Comparison of ENCODE assay signal across 32 cellular contexts in the genomic region with DNA sequence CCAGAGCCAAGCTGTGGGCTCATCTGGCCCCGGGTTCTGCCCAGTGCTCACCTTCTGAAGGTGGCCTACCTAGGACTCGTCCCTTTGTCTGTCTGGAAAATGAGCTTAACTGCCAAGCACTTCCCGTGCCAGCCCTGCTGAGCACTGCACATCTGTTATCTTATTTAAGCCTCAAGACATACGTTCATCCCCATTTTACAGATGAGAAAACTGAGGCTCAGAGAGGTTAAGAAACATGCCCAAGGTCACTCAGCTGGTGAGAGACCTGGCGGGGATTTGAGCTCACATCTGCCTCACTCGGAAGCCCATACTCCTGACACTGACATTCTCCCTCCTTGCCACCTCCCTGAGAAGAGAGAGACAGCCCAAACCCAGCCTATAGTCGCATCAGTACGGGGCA.
"Had no signal": no experiment of that assay in that cellular context is flagged by ENCODE, and none has a peak within 500 bp of the region (broad histone marks: within the 10 kb centered on the region; RNA-seq: fewer than 3 reads in every experiment).

No MANE protein-coding gene starts in this region.

- DNase-seq: activated CD4-positive, alpha-beta T cell treated with anti-CD3 and anti-CD28 coated beads for 36 hours; activated CD4-positive, alpha-beta T cell treated with anti-CD3 and anti-CD28 coated beads, Interleukin-2, amount 10 ng/mL, durations not matched to agents 7 days and 5 days; activated CD4-positive, alpha-beta T cell treated with anti-CD3 and anti-CD28 coated beads, Interleukin-2, amount 50 U/mL, for 48 hours; activated CD8-positive, alpha-beta T cell treated with anti-CD3 and anti-CD28 coated beads, Interleukin-2, amount 10 ng/mL, durations not matched to agents 7 days and 5 days; activated gamma-delta T cell; activated naive CD4-positive, alpha-beta T cell treated with Interleukin-2 at 50 U/mL for 16 hours; activated naive CD8-positive, alpha-beta T cell treated with anti-CD3 and anti-CD28 coated beads, Interleukin-2, amount 10 ng/mL, durations not matched to agents 7 days and 5 days; activated T-cell treated with anti-CD3 and anti-CD28 coated beads, Interleukin-2, amount 50 U/mL, for 24 hours; amygdala; NCI-H1092 treated with DMSO at 0.1 percent for 48 hours; NCI-H1417; NCI-H146; NCI-H187; NCI-H2029 treated with DMSO at 0.1 percent for 48 hours; NCI-H2107; NCI-H2171; NCI-H510A; NCI-H526; NCI-H748 treated with DMSO at 0.1 percent for 48 hours; NK-92 treated with Interleukin-12 subunit alpha and Interleukin-12 subunit beta, amount 100 ng/mL, for 24 hours; PC-9; SIG-M5; T1000 had no signal

- H3K4me1 ChIP-seq: ascending aorta had no signal

- H3K4me1 Mint-ChIP-seq: activated CD4-positive, alpha-beta T cell treated with anti-CD3 and anti-CD28 coated beads for 36 hours; activated CD4-positive, alpha-beta T cell treated with anti-CD3 and anti-CD28 coated beads, Interleukin-2, amount 10 ng/mL, durations not matched to agents 7 days and 5 days; activated naive CD4-positive, alpha-beta T cell treated with anti-CD3 and anti-CD28 coated beads, Interleukin-2, amount 50 U/mL, for 24 hours; activated naive CD8-positive, alpha-beta T cell treated with anti-CD3 and anti-CD28 coated beads, Interleukin-2, amount 10 ng/mL, durations not matched to agents 7 days and 5 days; central memory CD8-positive, alpha-beta T cell had no signal

- FAIRE-seq: RCC 7860 had no signal

- ATAC-seq: activated CD4-positive, alpha-beta T cell treated with anti-CD3 and anti-CD28 coated beads for 36 hours; activated CD4-positive, CD25-positive, alpha-beta regulatory T cell treated with anti-CD3 and anti-CD28 coated beads, Interleukin-2, amount 50 U/mL, for 24 hours; activated CD8-positive, alpha-beta T cell treated with anti-CD3 and anti-CD28 coated beads, Interleukin-2, amount 10 ng/mL, durations not matched to agents 7 days and 5 days; Right ventricle myocardium inferior had no signal

- H3K4me3 ChIP-seq: ascending aorta, cardiac muscle cell, PC-9 had no signal

- H3K36me3 ChIP-seq: ascending aorta, cardiac muscle cell had no signal

- H3K27ac ChIP-seq: ascending aorta, cardiac muscle cell, PC-9, RWPE1 had no signal

- H3K27ac Mint-ChIP-seq: activated CD4-positive, alpha-beta T cell treated with anti-CD3 and anti-CD28 coated beads for 36 hours; activated CD4-positive, alpha-beta T cell treated with anti-CD3 and anti-CD28 coated beads, Interleukin-2, amount 10 ng/mL, durations not matched to agents 7 days and 5 days; activated CD8-positive, alpha-beta T cell treated with anti-CD3 and anti-CD28 coated beads, Interleukin-2, amount 10 ng/mL, durations not matched to agents 7 days and 5 days; activated naive CD4-positive, alpha-beta T cell treated with anti-CD3 and anti-CD28 coated beads, Interleukin-2, amount 50 U/mL, for 24 hours; activated naive CD8-positive, alpha-beta T cell treated with anti-CD3 and anti-CD28 coated beads, Interleukin-2, amount 10 ng/mL, durations not matched to agents 7 days and 5 days; activated T-cell treated with anti-CD3 and anti-CD28 coated beads, Interleukin-2, amount 50 U/mL, for 24 hours; activated T-helper 2 cell treated with anti-CD3 and anti-CD28 coated beads, Interferon-gamma antibody, Interleukin-2, Interleukin-4, amounts not matched to agents 10 μg/mL and 5 μg/mL and 100 μg/mL, durations not matched to agents 14 hours and 24 hours and 36 hours had no signal

- H3K4me3 Mint-ChIP-seq: activated CD4-positive, alpha-beta T cell treated with anti-CD3 and anti-CD28 coated beads for 36 hours; activated CD4-positive, alpha-beta T cell treated with anti-CD3 and anti-CD28 coated beads, Interleukin-2, amount 10 ng/mL, durations not matched to agents 7 days and 5 days; activated CD8-positive, alpha-beta T cell treated with anti-CD3 and anti-CD28 coated beads, Interleukin-2, amount 10 ng/mL, durations not matched to agents 7 days and 5 days; activated naive CD4-positive, alpha-beta T cell treated with anti-CD3 and anti-CD28 coated beads, Interleukin-2, amount 50 U/mL, for 24 hours; activated naive CD8-positive, alpha-beta T cell treated with anti-CD3 and anti-CD28 coated beads, Interleukin-2, amount 10 ng/mL, durations not matched to agents 7 days and 5 days; activated T-cell treated with anti-CD3 and anti-CD28 coated beads, Interleukin-2, amount 50 U/mL, for 24 hours; central memory CD8-positive, alpha-beta T cell had no signal

- H3K36me3 Mint-ChIP-seq: activated naive CD4-positive, alpha-beta T cell treated with anti-CD3 and anti-CD28 coated beads, Interleukin-2, amount 50 U/mL, for 24 hours; activated naive CD8-positive, alpha-beta T cell treated with anti-CD3 and anti-CD28 coated beads, Interleukin-2, amount 10 ng/mL, durations not matched to agents 7 days and 5 days had no signal

- H3K27me3 ChIP-seq: ascending aorta, cardiac muscle cell had no signal

- H3K9me3 Mint-ChIP-seq: activated CD4-positive, alpha-beta T cell treated with anti-CD3 and anti-CD28 coated beads, Interleukin-2, amount 10 ng/mL, durations not matched to agents 7 days and 5 days; activated naive CD4-positive, alpha-beta T cell treated with anti-CD3 and anti-CD28 coated beads, Interleukin-2, amount 50 U/mL, for 24 hours; activated T-cell treated with anti-CD3 and anti-CD28 coated beads, Interleukin-2, amount 50 U/mL, for 24 hours; activated T-helper 2 cell treated with anti-CD3 and anti-CD28 coated beads, Interferon-gamma antibody, Interleukin-2, Interleukin-4, amounts not matched to agents 10 μg/mL and 5 μg/mL and 100 μg/mL, durations not matched to agents 14 hours and 24 hours and 36 hours; central memory CD8-positive, alpha-beta T cell had no signal
